ENCODE assay signal across 1 cellular context in the genomic region with DNA sequence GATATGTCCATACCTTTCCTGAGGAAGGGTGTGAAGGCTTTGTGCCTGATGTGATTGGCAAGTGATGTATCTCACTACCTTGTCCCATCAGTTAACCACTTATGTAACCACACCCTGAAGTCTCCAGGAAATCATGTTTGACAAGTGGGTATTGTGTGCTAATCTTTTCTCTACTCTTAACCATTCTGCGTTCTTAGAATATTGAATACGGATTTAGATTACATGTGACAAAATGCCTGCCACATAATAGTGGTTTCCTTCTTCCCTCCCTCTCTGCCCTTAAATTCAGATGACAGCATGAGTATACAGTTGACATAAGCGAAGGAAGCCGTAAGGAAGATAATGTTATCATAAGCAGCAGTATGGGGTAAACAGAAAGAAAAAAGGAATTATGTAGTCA.
TF ChIP-seq lines count a peak whose summit lies in the region.

No MANE protein-coding gene starts in this region.

TF ChIP-seq in K562, 482 proteins besides CTCF, POLR2A, EP300 and RAD21 (continued from another document and continues in another):
- TF ChIP-seq, protein P1, sequence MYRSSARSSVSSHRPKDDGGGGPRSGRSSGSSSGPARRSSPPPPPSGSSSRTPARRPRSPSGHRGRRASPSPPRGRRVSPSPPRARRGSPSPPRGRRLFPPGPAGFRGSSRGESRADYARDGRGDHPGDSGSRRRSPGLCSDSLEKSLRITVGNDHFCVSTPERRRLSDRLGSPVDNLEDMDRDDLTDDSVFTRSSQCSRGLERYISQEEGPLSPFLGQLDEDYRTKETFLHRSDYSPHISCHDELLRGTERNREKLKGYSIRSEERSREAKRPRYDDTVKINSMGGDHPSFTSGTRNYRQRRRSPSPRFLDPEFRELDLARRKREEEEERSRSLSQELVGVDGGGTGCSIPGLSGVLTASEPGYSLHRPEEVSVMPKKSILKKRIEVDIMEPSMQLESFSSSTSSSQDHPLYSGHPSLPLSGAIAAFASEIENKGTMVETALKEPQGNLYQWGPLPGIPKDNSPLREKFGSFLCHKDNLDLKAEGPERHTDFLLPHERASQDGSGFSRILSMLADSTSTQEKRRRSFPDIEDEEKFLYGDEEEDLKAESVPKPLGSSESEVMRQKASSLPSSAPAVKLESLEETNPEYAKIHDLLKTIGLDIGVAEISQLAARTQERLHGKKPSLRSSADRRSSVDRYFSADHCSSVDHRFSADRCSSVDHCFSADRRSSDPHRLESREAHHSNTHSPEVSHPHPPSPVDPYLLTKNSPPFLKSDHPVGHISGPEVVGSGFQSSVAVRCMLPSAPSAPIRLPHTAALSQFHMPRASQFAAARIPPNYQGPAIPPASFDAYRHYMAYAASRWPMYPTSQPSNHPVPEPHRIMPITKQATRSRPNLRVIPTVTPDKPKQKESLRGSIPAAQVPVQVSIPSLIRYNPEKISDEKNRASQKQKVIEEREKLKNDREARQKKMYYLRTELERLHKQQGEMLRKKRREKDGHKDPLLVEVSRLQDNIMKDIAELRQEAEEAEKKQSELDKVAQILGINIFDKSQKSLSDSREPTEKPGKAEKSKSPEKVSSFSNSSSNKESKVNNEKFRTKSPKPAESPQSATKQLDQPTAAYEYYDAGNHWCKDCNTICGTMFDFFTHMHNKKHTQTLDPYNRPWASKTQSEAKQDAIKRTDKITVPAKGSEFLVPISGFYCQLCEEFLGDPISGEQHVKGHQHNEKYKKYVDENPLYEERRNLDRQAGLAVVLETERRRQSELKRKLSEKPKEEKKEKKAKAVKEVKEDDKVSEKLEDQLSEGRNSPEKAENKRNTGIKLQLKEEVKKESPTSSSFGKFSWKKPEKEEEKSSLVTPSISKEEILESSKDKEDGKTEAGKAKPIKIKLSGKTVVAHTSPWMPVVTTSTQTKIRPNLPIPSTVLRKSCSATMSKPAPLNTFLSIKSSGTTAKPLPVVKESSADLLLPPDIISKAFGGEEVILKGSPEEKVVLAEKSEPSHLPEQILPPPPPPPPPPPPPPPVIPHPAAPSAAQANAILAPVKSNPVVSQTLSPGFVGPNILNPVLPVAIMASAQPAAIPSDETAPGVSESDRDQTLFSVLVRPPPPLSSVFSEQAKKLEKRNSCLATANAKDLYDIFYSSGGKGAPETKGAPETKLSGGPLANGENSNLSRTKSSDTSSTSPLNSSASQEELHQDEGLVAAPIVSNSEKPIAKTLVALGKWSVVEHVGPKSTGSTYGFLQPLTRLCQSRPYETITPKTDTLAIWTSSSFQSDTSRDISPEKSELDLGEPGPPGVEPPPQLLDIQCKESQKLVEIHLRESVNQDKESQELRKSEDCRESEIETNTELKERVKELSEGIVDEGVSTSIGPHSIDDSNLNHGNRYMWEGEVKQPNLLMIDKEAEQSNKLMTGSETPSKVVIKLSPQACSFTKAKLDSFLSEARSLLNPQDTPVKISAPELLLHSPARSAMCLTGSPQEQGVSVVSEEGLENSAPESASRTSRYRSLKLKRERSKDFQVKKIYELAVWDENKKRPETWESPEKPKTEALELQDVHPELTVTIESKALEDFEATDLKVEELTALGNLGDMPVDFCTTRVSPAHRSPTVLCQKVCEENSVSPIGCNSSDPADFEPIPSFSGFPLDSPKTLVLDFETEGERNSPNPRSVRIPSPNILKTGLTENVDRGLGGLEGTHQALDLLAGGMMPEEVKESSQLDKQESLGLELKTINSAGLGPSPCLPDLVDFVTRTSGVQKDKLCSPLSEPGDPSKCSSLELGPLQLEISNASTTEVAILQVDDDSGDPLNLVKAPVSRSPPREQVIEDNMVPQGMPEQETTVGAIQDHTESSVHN (IDR thresholded peaks at IDR 0.05; ENCODE audit: borderline replicate concordance in 1 of 2, low read depth in 1 of 2) = no peak
- TF ChIP-seq EHMT2 (IDR thresholded peaks at IDR 0.05) (no peak), TEAD4 (IDR thresholded peaks at IDR 0.05; ENCODE audit: low read length) (0 out of 2 replicates have a peak, but pooled peaks have one; percentile 15), TEAD4 (CRISPR knock-in tag; IDR thresholded peaks at IDR 0.05; ENCODE audit: borderline replicate concordance) (no peak), ZNF408 (CRISPR knock-in tag; IDR thresholded peaks at IDR 0.05; ENCODE audit: low read depth) (no peak), ZNF561 (CRISPR knock-in tag; conservative IDR thresholded peaks at IDR 0.05) (no peak), ZNF696 (CRISPR knock-in tag; conservative IDR thresholded peaks at IDR 0.05) (no peak), MECOM (CRISPR knock-in tag; IDR thresholded peaks at IDR 0.05) (no peak), NFATC3 (IDR thresholded peaks at IDR 0.05) (no peak), BCL6 (CRISPR knock-in tag; IDR thresholded peaks at IDR 0.05) (no peak), MTA3 (IDR thresholded peaks at IDR 0.05; ENCODE audit: borderline replicate concordance) (no peak), MCM7 (IDR thresholded peaks at IDR 0.05) (no peak), ZFP30 (CRISPR knock-in tag; IDR thresholded peaks at IDR 0.05; ENCODE audit: borderline replicate concordance) (no peak), BRD9 (IDR thresholded peaks at IDR 0.05; ENCODE audit: low read depth, partially characterized antibody) (no peak), PTRF (tag; IDR thresholded peaks at IDR 0.05) (no peak), RBM34 (IDR thresholded peaks at IDR 0.05; ENCODE audit: borderline replicate concordance, insufficient read depth, low read length) (no peak), RBM15 (IDR thresholded peaks at IDR 0.05; ENCODE audit: insufficient read depth, low read length) (no peak), TEAD2 (tag; IDR thresholded peaks at IDR 0.05) (no peak), TAL1 (IDR thresholded peaks at IDR 0.05) (peak; percentile 55), ZNF699 (CRISPR knock-in tag; IDR thresholded peaks at IDR 0.05; ENCODE audit: insufficient replicate concordance) (no peak), SREBF2 (CRISPR knock-in tag; IDR thresholded peaks at IDR 0.05) (no peak), HLTF (IDR thresholded peaks at IDR 0.05) (no peak), POLR2AphosphoS5 (IDR thresholded peaks at IDR 0.05; ENCODE audit: control insufficient read depth, insufficient read depth, low read depth, low read length) (no peak), STAG1 (CRISPR knock-in tag; IDR thresholded peaks at IDR 0.05; ENCODE audit: borderline replicate concordance) (no peak), EWSR1 (IDR thresholded peaks at IDR 0.05; ENCODE audit: borderline replicate concordance, low read depth, partially characterized antibody) (no peak), ELF2 (CRISPR knock-in tag; IDR thresholded peaks at IDR 0.05) (no peak), YY1 (IDR thresholded peaks at IDR 0.05; ENCODE audit: borderline replicate concordance in 1 of 3, control insufficient read depth in 1 of 3, extremely low read depth in 1 of 3, insufficient read depth in 3 of 3, insufficient read length in 1 of 3, insufficient replicate concordance in 2 of 3, low read depth in 1 of 3, low read length in 2 of 3) (no peak), ZNF224 (CRISPR knock-in tag; IDR thresholded peaks at IDR 0.05) (no peak), MTA1 (IDR thresholded peaks at IDR 0.05; ENCODE audit: borderline replicate concordance) (no peak), MXI1 (IDR thresholded peaks at IDR 0.05; ENCODE audit: low read depth, low read length) (no peak), SREBF1 (IDR thresholded peaks at IDR 0.05; ENCODE audit: borderline replicate concordance, low read depth, low read length) (no peak), PYGO2 (tag; IDR thresholded peaks at IDR 0.05) (no peak), ATF1 (CRISPR knock-in tag; IDR thresholded peaks at IDR 0.05) (no peak), ATF1 (tag; IDR thresholded peaks at IDR 0.05) (no peak), ZKSCAN3 (CRISPR knock-in tag; IDR thresholded peaks at IDR 0.05) (no peak), WHSC1 (IDR thresholded peaks at IDR 0.05; ENCODE audit: low read length) (no peak), POLR2G (IDR thresholded peaks at IDR 0.05; ENCODE audit: low read depth, low read length) (no peak), KDM1A (IDR thresholded peaks at IDR 0.05) (no peak), SAFB2 (IDR thresholded peaks at IDR 0.05; ENCODE audit: borderline replicate concordance, low read depth, low read length, severe bottlenecking) (no peak), ZNF24 (IDR thresholded peaks at IDR 0.05) (no peak), DMBX1 (CRISPR knock-in tag; IDR thresholded peaks at IDR 0.05; ENCODE audit: borderline replicate concordance) (no peak), TRIM24 (IDR thresholded peaks at IDR 0.05) (no peak), CBX8 (IDR thresholded peaks at IDR 0.05; ENCODE audit: borderline replicate concordance, extremely low read depth, low read depth, low read length, poor library complexity, severe bottlenecking) (no peak), ILF3 (IDR thresholded peaks at IDR 0.05; ENCODE audit: borderline replicate concordance) (no peak), CBFB (CRISPR knock-in tag; IDR thresholded peaks at IDR 0.05) (no peak), ZNF41 (CRISPR knock-in tag; conservative IDR thresholded peaks at IDR 0.05) (no peak)
- TF ChIP-seq, protein P2, sequence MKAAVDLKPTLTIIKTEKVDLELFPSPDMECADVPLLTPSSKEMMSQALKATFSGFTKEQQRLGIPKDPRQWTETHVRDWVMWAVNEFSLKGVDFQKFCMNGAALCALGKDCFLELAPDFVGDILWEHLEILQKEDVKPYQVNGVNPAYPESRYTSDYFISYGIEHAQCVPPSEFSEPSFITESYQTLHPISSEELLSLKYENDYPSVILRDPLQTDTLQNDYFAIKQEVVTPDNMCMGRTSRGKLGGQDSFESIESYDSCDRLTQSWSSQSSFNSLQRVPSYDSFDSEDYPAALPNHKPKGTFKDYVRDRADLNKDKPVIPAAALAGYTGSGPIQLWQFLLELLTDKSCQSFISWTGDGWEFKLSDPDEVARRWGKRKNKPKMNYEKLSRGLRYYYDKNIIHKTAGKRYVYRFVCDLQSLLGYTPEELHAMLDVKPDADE (conservative IDR thresholded peaks at IDR 0.05; ENCODE audit: control insufficient read depth, low read depth, low read length) = no peak
- TF ChIP-seq, protein P3, sequence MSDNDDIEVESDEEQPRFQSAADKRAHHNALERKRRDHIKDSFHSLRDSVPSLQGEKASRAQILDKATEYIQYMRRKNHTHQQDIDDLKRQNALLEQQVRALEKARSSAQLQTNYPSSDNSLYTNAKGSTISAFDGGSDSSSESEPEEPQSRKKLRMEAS (CRISPR knock-in tag; IDR thresholded peaks at IDR 0.05) = no peak
- TF ChIP-seq, protein P4, sequence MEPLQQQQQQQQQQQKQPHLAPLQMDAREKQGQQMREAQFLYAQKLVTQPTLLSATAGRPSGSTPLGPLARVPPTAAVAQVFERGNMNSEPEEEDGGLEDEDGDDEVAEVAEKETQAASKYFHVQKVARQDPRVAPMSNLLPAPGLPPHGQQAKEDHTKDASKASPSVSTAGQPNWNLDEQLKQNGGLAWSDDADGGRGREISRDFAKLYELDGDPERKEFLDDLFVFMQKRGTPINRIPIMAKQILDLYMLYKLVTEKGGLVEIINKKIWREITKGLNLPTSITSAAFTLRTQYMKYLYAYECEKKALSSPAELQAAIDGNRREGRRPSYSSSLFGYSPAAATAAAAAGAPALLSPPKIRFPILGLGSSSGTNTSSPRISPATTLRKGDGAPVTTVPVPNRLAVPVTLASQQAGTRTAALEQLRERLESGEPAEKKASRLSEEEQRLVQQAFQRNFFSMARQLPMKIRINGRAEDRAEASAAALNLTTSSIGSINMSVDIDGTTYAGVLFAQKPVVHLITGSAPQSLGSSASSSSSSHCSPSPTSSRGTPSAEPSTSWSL (CRISPR knock-in tag; IDR thresholded peaks at IDR 0.05; ENCODE audit: borderline replicate concordance) = no peak
- TF ChIP-seq, protein P5, sequence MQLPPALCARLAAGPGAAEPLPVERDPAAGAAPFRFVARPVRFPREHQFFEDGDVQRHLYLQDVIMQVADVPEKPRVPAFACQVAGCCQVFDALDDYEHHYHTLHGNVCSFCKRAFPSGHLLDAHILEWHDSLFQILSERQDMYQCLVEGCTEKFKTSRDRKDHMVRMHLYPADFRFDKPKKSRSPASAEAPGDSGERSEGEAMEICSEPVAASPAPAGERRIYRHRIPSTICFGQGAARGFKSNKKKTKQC (CRISPR knock-in tag; IDR thresholded peaks at IDR 0.05) = no peak
- TF ChIP-seq, protein P6, sequence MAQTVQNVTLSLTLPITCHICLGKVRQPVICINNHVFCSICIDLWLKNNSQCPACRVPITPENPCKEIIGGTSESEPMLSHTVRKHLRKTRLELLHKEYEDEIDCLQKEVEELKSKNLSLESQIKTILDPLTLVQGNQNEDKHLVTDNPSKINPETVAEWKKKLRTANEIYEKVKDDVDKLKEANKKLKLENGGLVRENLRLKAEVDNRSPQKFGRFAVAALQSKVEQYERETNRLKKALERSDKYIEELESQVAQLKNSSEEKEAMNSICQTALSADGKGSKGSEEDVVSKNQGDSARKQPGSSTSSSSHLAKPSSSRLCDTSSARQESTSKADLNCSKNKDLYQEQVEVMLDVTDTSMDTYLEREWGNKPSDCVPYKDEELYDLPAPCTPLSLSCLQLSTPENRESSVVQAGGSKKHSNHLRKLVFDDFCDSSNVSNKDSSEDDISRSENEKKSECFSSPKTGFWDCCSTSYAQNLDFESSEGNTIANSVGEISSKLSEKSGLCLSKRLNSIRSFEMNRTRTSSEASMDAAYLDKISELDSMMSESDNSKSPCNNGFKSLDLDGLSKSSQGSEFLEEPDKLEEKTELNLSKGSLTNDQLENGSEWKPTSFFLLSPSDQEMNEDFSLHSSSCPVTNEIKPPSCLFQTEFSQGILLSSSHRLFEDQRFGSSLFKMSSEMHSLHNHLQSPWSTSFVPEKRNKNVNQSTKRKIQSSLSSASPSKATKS (CRISPR knock-in tag; IDR thresholded peaks at IDR 0.05) = no peak
- TF ChIP-seq, protein P7, sequence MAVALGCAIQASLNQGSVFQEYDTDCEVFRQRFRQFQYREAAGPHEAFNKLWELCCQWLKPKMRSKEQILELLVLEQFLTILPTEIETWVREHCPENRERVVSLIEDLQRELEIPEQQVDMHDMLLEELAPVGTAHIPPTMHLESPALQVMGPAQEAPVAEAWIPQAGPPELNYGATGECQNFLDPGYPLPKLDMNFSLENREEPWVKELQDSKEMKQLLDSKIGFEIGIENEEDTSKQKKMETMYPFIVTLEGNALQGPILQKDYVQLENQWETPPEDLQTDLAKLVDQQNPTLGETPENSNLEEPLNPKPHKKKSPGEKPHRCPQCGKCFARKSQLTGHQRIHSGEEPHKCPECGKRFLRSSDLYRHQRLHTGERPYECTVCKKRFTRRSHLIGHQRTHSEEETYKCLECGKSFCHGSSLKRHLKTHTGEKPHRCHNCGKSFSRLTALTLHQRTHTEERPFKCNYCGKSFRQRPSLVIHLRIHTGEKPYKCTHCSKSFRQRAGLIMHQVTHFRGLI (CRISPR knock-in tag; IDR thresholded peaks at IDR 0.05) = no peak
- TF ChIP-seq, protein P8, sequence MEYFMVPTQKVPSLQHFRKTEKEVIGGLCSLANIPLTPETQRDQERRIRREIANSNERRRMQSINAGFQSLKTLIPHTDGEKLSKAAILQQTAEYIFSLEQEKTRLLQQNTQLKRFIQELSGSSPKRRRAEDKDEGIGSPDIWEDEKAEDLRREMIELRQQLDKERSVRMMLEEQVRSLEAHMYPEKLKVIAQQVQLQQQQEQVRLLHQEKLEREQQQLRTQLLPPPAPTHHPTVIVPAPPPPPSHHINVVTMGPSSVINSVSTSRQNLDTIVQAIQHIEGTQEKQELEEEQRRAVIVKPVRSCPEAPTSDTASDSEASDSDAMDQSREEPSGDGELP (CRISPR knock-in tag; IDR thresholded peaks at IDR 0.05; ENCODE audit: borderline replicate concordance) = no peak
